Comparison of ENCODE assay signal across 8 cellular contexts in the genomic region with DNA sequence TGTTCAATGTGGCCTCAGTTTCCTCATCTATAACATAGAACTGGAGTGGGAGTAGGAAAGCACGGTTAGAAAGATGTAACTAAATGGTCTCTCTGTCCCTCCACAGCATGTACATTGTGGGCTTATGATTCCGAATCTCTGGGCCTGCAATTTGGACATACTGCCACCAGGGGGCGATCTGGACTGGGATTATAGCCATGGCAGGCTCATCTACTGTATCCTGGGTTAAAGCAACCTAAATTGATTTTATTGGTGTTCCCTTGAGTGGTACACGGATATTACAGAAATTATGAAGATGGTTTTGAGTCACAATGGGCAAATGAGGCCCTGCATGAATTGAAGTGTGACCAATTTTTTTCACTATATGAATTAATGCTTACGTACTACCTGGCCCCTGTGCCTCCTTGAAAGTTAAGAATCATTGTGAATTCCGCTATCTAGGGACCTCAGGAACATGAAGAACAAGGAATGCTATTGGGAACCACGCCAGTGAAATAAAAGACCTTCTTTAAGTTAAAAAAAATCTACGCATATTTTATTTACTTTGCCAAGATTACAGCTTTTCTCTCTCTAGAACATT. TPM values are rescaled to one million over a fixed set of nuclear protein-coding genes. Genes with fewer than 3 reads are reported as not detected.
DNase-seq lines count a peak whose midpoint lies in the region; ATAC-seq, FAIRE-seq and TF ChIP-seq lines count a peak whose summit lies in the region.

No MANE protein-coding gene starts in this region.

- H3K4me1 ChIP-seq in SK-N-SH (ENCODE audit: control insufficient read depth in 1 of 2, insufficient read depth in 2 of 2, low read depth in 1 of 2, low read length in 1 of 2), result no peaks in the 10 kb centered on the region

- peaks cover 37% of the 10 kb centered on the region for H3K27me3 Mint-ChIP-seq in WTC11 (ENCODE audit: low read depth)

- peaks cover 27% of the 10 kb centered on the region for H3K9me3 Mint-ChIP-seq in WTC11

- no peak for TF ChIP-seq POLR2A in GM12892 (IDR thresholded peaks at IDR 0.05; ENCODE audit: low read depth, low read length)

- WGBS in SK-N-SH (ENCODE audit: low lambda C conversion rate), result 51% methylated on average over 8 of the region's 8 CpGs

- no peak for FAIRE-seq in GM12892 (lab: Jason Lieb, UNC)

- no peak for TF ChIP-seq EP300 in SK-N-SH (IDR thresholded peaks at IDR 0.05; ENCODE audit: borderline replicate concordance in 1 of 2, low read depth in 1 of 2, low read length in 1 of 2)

- no peaks in the 10 kb centered on the region for H3F3A ChIP-seq in SK-N-SH (replicated peaks; ENCODE audit: insufficient read depth)

- H3K4me3 ChIP-seq in SK-N-SH (ENCODE audit: low read depth in 2 of 2, low read length in 1 of 2), result no peak overlapping the region; a peak in 1 of 4 replicates
- no peak overlapping the region for H3K4me3 ChIP-seq in fibroblast of the aortic adventitia (ENCODE audit: low read depth, low read length)

- no peak overlapping the region for H3K4me3 Mint-ChIP-seq in WTC11

- H2AFZ ChIP-seq in SK-N-SH (ENCODE audit: low read depth), result no peak overlapping the region

- POLR2A ChIA-PET in SK-N-SH (lab: Yijun Ruan, JAX), result no interaction called here
- POLR2A ChIA-PET in WTC11 (lab: Charles Lee), result no interaction called here

- TF ChIP-seq CTCF in SK-N-SH (IDR thresholded peaks at IDR 0.05) (peak; percentile 61), WTC11 (IDR thresholded peaks at IDR 0.05) (peak; percentile 91), fibroblast of the aortic adventitia (IDR thresholded peaks at IDR 0.05; ENCODE audit: insufficient read depth, low read length) (peak; percentile 62)

- H3K36me3 Mint-ChIP-seq in WTC11, result peaks cover 11% of the 10 kb centered on the region; the same call in 1 of the 2 replicates

- H3K4me1 Mint-ChIP-seq in WTC11, result no peaks in the 10 kb centered on the region

- H3K27ac ChIP-seq in SK-N-SH (ENCODE audit: low read depth in 2 of 2, low read length in 1 of 2), result no peak overlapping the region

- ATAC-seq in SK-N-SH treated with all-trans-retinoic acid at 6 μM for 48 hours, result no peak
- peak; percentile 46; the same call in 1 of the 2 replicates for ATAC-seq in WTC11
- no peak for ATAC-seq in GM21737 (IDR thresholded peaks at IDR 0.05; ENCODE audit: unreplicated experiment)

- CTCF ChIA-PET in SK-N-SH (lab: Yijun Ruan, JAX) (interaction anchor here (1.0 to 1.5 kb wide), 3 partner anchors 9 to 32 kb away, joined by 3 to 5 read pairs (median 3); no protein-coding TSS in a partner anchor), WTC11 (lab: Charles Lee) (interaction anchor here (0.7 to 2.4 kb wide), 5 partner anchors 9 to 204 kb away, joined by 3 to 10 read pairs (median 4); a partner anchor contains a TSS)

- no peak overlapping the region for H3K27ac Mint-ChIP-seq in WTC11

- no peaks in the 10 kb centered on the region for H3K9me3 ChIP-seq in SK-N-SH

- DNase-seq in SK-N-SH (no peak), WTC11 (ENCODE audit: low spot score) (peak; percentile 74), fibroblast of the aortic adventitia (ENCODE audit: low read depth) (no peak), globus pallidus (ENCODE audit: low spot score) (no peak), GM12892 (ENCODE audit: insufficient read length) (no peak)
- DNase-seq in stimulated activated CD8-positive, alpha-beta memory T cell treated with anti-CD3 and anti-CD28 coated beads, Interleukin-4, amount 100 ng/mL, for 24 hours (ENCODE audit: low read depth), result peak; percentile 30

- H3K79me2 ChIP-seq in SK-N-SH (ENCODE audit: insufficient read depth), result no peaks in the 10 kb centered on the region

- H3K9ac ChIP-seq in SK-N-SH, result no peak overlapping the region

- no peaks in the 10 kb centered on the region for H3K36me3 ChIP-seq in SK-N-SH (replicated peaks in 1 of 2; ENCODE audit: control insufficient read depth in 1 of 2, insufficient read depth in 2 of 2, low read length in 1 of 2)

- no peak overlapping the region for H3K4me2 ChIP-seq in SK-N-SH

- no peaks in the 10 kb centered on the region for H4K20me1 ChIP-seq in SK-N-SH (ENCODE audit: insufficient read depth)

- peaks cover 13% of the 10 kb centered on the region; the same call in 1 of the 2 replicates for H3K27me3 ChIP-seq in SK-N-SH (ENCODE audit: insufficient read depth)

- no peaks in the 10 kb centered on the region for H3K9me2 ChIP-seq in SK-N-SH

- TF ChIP-seq RAD21 in SK-N-SH (IDR thresholded peaks at IDR 0.05; ENCODE audit: low read length), result 0 out of 2 replicates have a peak, but pooled peaks have one; percentile 5

TF ChIP-seq in SK-N-SH, 30 proteins besides CTCF, POLR2A, EP300 and RAD21 (continues in another document):
- TF ChIP-seq FOSL2 (IDR thresholded peaks at IDR 0.05; ENCODE audit: borderline replicate concordance, low read depth), result no peak
- TF ChIP-seq NRF1 (IDR thresholded peaks at IDR 0.05; ENCODE audit: low read depth, low read length), result no peak
- no peak for TF ChIP-seq NFIC (IDR thresholded peaks at IDR 0.05; ENCODE audit: borderline replicate concordance)
- TF ChIP-seq, protein P1, sequence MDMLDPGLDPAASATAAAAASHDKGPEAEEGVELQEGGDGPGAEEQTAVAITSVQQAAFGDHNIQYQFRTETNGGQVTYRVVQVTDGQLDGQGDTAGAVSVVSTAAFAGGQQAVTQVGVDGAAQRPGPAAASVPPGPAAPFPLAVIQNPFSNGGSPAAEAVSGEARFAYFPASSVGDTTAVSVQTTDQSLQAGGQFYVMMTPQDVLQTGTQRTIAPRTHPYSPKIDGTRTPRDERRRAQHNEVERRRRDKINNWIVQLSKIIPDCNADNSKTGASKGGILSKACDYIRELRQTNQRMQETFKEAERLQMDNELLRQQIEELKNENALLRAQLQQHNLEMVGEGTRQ (IDR thresholded peaks at IDR 0.05; ENCODE audit: borderline replicate concordance, low read depth, low read length), result no peak
- no peak for TF ChIP-seq RCOR1 (IDR thresholded peaks at IDR 0.05; ENCODE audit: low read length)
- TF ChIP-seq SMC3 (IDR thresholded peaks at IDR 0.05; ENCODE audit: low read depth, low read length), result no peak

TF ChIP-seq in SK-N-SH treated with all-trans-retinoic acid at 6 μM for 48 hours, 23 proteins besides CTCF, POLR2A, EP300 and RAD21 (continues in another document):
- TF ChIP-seq, protein P2, sequence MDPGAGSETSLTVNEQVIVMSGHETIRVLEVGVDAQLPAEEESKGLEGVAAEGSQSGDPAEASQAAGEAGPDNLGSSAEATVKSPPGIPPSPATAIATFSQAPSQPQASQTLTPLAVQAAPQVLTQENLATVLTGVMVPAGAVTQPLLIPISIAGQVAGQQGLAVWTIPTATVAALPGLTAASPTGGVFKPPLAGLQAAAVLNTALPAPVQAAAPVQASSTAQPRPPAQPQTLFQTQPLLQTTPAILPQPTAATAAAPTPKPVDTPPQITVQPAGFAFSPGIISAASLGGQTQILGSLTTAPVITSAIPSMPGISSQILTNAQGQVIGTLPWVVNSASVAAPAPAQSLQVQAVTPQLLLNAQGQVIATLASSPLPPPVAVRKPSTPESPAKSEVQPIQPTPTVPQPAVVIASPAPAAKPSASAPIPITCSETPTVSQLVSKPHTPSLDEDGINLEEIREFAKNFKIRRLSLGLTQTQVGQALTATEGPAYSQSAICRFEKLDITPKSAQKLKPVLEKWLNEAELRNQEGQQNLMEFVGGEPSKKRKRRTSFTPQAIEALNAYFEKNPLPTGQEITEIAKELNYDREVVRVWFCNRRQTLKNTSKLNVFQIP (CRISPR knock-in tag; IDR thresholded peaks at IDR 0.05; ENCODE audit: borderline replicate concordance, low read depth), result no peak
- TF ChIP-seq ZC3H10 (CRISPR knock-in tag; IDR thresholded peaks at IDR 0.05) (no peak), BACH2 (CRISPR knock-in tag; IDR thresholded peaks at IDR 0.05; ENCODE audit: borderline replicate concordance) (no peak), SNAI2 (CRISPR knock-in tag; IDR thresholded peaks at IDR 0.05) (no peak)

TF ChIP-seq in WTC11, 78 proteins besides CTCF, POLR2A, EP300 and RAD21 (continues in another document):
- TF ChIP-seq, protein P3, sequence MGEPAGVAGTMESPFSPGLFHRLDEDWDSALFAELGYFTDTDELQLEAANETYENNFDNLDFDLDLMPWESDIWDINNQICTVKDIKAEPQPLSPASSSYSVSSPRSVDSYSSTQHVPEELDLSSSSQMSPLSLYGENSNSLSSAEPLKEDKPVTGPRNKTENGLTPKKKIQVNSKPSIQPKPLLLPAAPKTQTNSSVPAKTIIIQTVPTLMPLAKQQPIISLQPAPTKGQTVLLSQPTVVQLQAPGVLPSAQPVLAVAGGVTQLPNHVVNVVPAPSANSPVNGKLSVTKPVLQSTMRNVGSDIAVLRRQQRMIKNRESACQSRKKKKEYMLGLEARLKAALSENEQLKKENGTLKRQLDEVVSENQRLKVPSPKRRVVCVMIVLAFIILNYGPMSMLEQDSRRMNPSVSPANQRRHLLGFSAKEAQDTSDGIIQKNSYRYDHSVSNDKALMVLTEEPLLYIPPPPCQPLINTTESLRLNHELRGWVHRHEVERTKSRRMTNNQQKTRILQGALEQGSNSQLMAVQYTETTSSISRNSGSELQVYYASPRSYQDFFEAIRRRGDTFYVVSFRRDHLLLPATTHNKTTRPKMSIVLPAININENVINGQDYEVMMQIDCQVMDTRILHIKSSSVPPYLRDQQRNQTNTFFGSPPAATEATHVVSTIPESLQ (CRISPR knock-in tag; IDR thresholded peaks at IDR 0.05), result no peak
- TF ChIP-seq TEAD1 (CRISPR knock-in tag; IDR thresholded peaks at IDR 0.05), result no peak

RNA-seq across cellular contexts. Expression of a gene that starts 32.9 kb away (rescaled TPM):
- polyA plus RNA-seq in SK-N-SH (2012; rRNA removed), result 47.6 and 49.4 TPM in 2 replicates
- polyA plus RNA-seq in SK-N-SH (2012; cell fraction: cytosol; rRNA removed), result 23.5 and 33.3 TPM in 2 replicates
- 28.9 and 41.6 TPM in 2 replicates for polyA plus RNA-seq in SK-N-SH (2012; cell fraction: nucleus; rRNA removed)
- total RNA-seq in WTC11 (2021) (24.4 to 33.3 TPM (median 32.8 TPM) in 3 replicates), fibroblast of the aortic adventitia (ENCODE audit: low replicate concordance) (13.7 and 17.1 TPM in 2 replicates)
- 4.9 TPM for polyA plus RNA-seq in GM12892 (2012; ENCODE audit: missing spikeins)

RNA-seq across cellular contexts. Expression of a gene that starts 33.2 kb away (rescaled TPM):
- polyA plus RNA-seq in SK-N-SH (2012; rRNA removed), result 45.0 and 60.4 TPM in 2 replicates
- 29.7 and 48.7 TPM in 2 replicates for polyA plus RNA-seq in SK-N-SH (2012; cell fraction: cytosol; rRNA removed)
- 58.1 and 89.1 TPM in 2 replicates for polyA plus RNA-seq in SK-N-SH (2012; cell fraction: nucleus; rRNA removed)
- total RNA-seq in WTC11 (2021), result 86.6 to 101 TPM (median 98.7 TPM) in 3 replicates
- total RNA-seq in fibroblast of the aortic adventitia (ENCODE audit: low replicate concordance), result 31.9 and 48.9 TPM in 2 replicates
- polyA plus RNA-seq in GM12892 (2012; ENCODE audit: missing spikeins), result 8.3 TPM

Comparison
In these comparisons a context has a peak if more than half of its experiments do, and no peak if none do; other contexts are left out.
1. DNase-seq: peak in WTC11 (single experiment) and stimulated activated CD8-positive, alpha-beta memory T cell treated with anti-CD3 and anti-CD28 coated beads, Interleukin-4, amount 100 ng/mL, for 24 hours (single experiment); none in SK-N-SH (single experiment), fibroblast of the aortic adventitia (single experiment), globus pallidus (single experiment) and GM12892 (single experiment).
2. Peak in every context shown above with its lines, with median percentiles within 50 percentile points of each other: CTCF ChIP-seq.